ENCODE assay signal across 17 cellular contexts in genomic region chr11:16805942-16806341, GRCh38.
DNase-seq lines count a peak whose midpoint lies in the region; ATAC-seq and TF ChIP-seq lines count a peak whose summit lies in the region.
"Had no signal": no experiment of that assay in that cellular context is flagged by ENCODE, and none has a peak within 500 bp of the region (broad histone marks: within the 10 kb centered on the region; RNA-seq: fewer than 3 reads in every experiment).

No MANE protein-coding gene starts in this region.

- H3K9me3 Mint-ChIP-seq in CD14-positive monocyte = no peaks in the 10 kb centered on the region
- H3K9me3 Mint-ChIP-seq in dendritic cell treated with granulocyte-macrophage colony-stimulating factor and Interleukin-4, amounts not matched to agents 40 ng/mL and 50 ng/mL, for 4 days = no peaks in the 10 kb centered on the region
- H3K9me3 Mint-ChIP-seq in nephron = no peaks in the 10 kb centered on the region
- H3K9me3 Mint-ChIP-seq: stimulated activated memory B cell treated with anti-CD40 and anti-IgM and Interleukin-4, amounts not matched to agents 10 μg/mL and 1 μg/mL and 100 μg/mL, for 72 hours; T-helper 2 cell treated with Interferon-gamma antibody and Interleukin-4, amounts not matched to agents 5 μg/mL and 100 μg/mL, for 36 hours had no signal

- H3K36me3 Mint-ChIP-seq in CD14-positive monocyte (peaks cover 0 to 2% of the 10 kb centered on the region in 2 donors), nephron (ENCODE audit: low read depth) (no peaks in the 10 kb centered on the region)
- H3K36me3 Mint-ChIP-seq in dendritic cell treated with granulocyte-macrophage colony-stimulating factor and Interleukin-4, amounts not matched to agents 40 ng/mL and 50 ng/mL, for 4 days (ENCODE audit: low read depth) = no peaks in the 10 kb centered on the region

- no peak for DNase-seq in CD14-positive monocyte (ENCODE audit: low spot score)
- peak; percentile 19 for DNase-seq in NCI-H2196 treated with DMSO at 0.1 percent for 48 hours (lab: John Stamatoyannopoulos, UW; ENCODE audit: unreplicated experiment)
- DNase-seq in GM20000 (ENCODE audit: low spot score) = no peak
- no peak for DNase-seq in dorsolateral prefrontal cortex
- no peak for DNase-seq in middle frontal gyrus (ENCODE audit: extremely low spot score, low spot score)
- DNase-seq: activated CD8-positive, alpha-beta memory T cell treated with anti-CD3 and anti-CD28 coated beads for 24 hours; DMS 273 treated with DMSO at 0.1 percent for 48 hours; effector CD8-positive, alpha-beta T cell; mesendoderm; NCI-H1694 treated with DMSO at 0.1 percent for 48 hours; NCI-H524; SJCRH30 had no signal

- no peak for ATAC-seq in GM18858 (IDR thresholded peaks at IDR 0.05; ENCODE audit: unreplicated experiment)

- intact Hi-C loops in CD14-positive monocyte (cut with micrococcal nuclease) = no loop called here
- intact Hi-C loops in dendritic cell treated with granulocyte-macrophage colony-stimulating factor and Interleukin-4, amounts not matched to agents 40 ng/mL and 50 ng/mL, for 4 days (cut with micrococcal nuclease) = no loop called here
- intact Hi-C loops in dorsolateral prefrontal cortex (cut with DNase I) = no loop called here

- peaks cover 59% of the 10 kb centered on the region for H3K4me1 Mint-ChIP-seq in CD14-positive monocyte
- peaks cover 75% of the 10 kb centered on the region for H3K4me1 Mint-ChIP-seq in dendritic cell treated with granulocyte-macrophage colony-stimulating factor and Interleukin-4, amounts not matched to agents 40 ng/mL and 50 ng/mL, for 4 days (ENCODE audit: low read depth)
- peaks cover 42% of the 10 kb centered on the region for H3K4me1 Mint-ChIP-seq in nephron
- H3K4me1 Mint-ChIP-seq: stimulated activated memory B cell treated with anti-CD40 and anti-IgM and Interleukin-4, amounts not matched to agents 10 μg/mL and 1 μg/mL and 100 μg/mL, for 72 hours had no signal

- TF ChIP-seq CTCF in CD14-positive monocyte (IDR thresholded peaks at IDR 0.05) (no peak), nephron (IDR thresholded peaks at IDR 0.05; ENCODE audit: unreplicated experiment in 3 of 3) (no peak), GM20000 (IDR thresholded peaks at IDR 0.05; ENCODE audit: extremely low read depth, missing control alignments) (no peak), dorsolateral prefrontal cortex (IDR thresholded peaks at IDR 0.05 in 54 of 56, conservative IDR thresholded peaks at IDR 0.05 in 2 of 56; ENCODE audit: low read depth in 1 of 56, partially characterized antibody in 56 of 56) (no peak)

- H3K27me3 Mint-ChIP-seq in CD14-positive monocyte (ENCODE audit: low read depth in 3 of 3) (peaks cover 0 to 3% (median 2%) of the 10 kb centered on the region in 3 donors), nephron (ENCODE audit: low read depth) (no peaks in the 10 kb centered on the region)
- no peaks in the 10 kb centered on the region for H3K27me3 Mint-ChIP-seq in dendritic cell treated with granulocyte-macrophage colony-stimulating factor and Interleukin-4, amounts not matched to agents 40 ng/mL and 50 ng/mL, for 4 days
- H3K27me3 Mint-ChIP-seq: stimulated activated memory B cell treated with anti-CD40 and anti-IgM and Interleukin-4, amounts not matched to agents 10 μg/mL and 1 μg/mL and 100 μg/mL, for 72 hours had no signal

- H3K27ac ChIP-seq in dorsolateral prefrontal cortex = peak overlapping the region in 1 of 59 donors; percentile 24
- H3K27ac ChIP-seq: SJCRH30 had no signal

- H3K4me3 Mint-ChIP-seq in CD14-positive monocyte = no peak overlapping the region
- no peak overlapping the region for H3K4me3 Mint-ChIP-seq in dendritic cell treated with granulocyte-macrophage colony-stimulating factor and Interleukin-4, amounts not matched to agents 40 ng/mL and 50 ng/mL, for 4 days
- no peak overlapping the region for H3K4me3 Mint-ChIP-seq in nephron
- H3K4me3 Mint-ChIP-seq: stimulated activated memory B cell treated with anti-CD40 and anti-IgM and Interleukin-4, amounts not matched to agents 10 μg/mL and 1 μg/mL and 100 μg/mL, for 72 hours; T-helper 2 cell treated with Interferon-gamma antibody and Interleukin-4, amounts not matched to agents 5 μg/mL and 100 μg/mL, for 36 hours had no signal

- no peak overlapping the region for H3K4me3 ChIP-seq in dorsolateral prefrontal cortex
- H3K4me3 ChIP-seq: SJCRH30 had no signal

- H3K27ac Mint-ChIP-seq in CD14-positive monocyte (peak overlapping the region in 4 of 7 donors; percentile 32 to 93 (median 70)), nephron (peak overlapping the region in 2 of 3 experiments; percentile 71 to 76)
- H3K27ac Mint-ChIP-seq in dendritic cell treated with granulocyte-macrophage colony-stimulating factor and Interleukin-4, amounts not matched to agents 40 ng/mL and 50 ng/mL, for 4 days = peak overlapping the region; percentile 89
- H3K27ac Mint-ChIP-seq: stimulated activated memory B cell treated with anti-CD40 and anti-IgM and Interleukin-4, amounts not matched to agents 10 μg/mL and 1 μg/mL and 100 μg/mL, for 72 hours; T-helper 2 cell treated with Interferon-gamma antibody and Interleukin-4, amounts not matched to agents 5 μg/mL and 100 μg/mL, for 36 hours had no signal

- no peaks in the 10 kb centered on the region for H3K27me3 ChIP-seq in dorsolateral prefrontal cortex
- H3K27me3 ChIP-seq: SJCRH30 had no signal
